3 cellular contexts compared by ENCODE assay signal in the genomic region with DNA sequence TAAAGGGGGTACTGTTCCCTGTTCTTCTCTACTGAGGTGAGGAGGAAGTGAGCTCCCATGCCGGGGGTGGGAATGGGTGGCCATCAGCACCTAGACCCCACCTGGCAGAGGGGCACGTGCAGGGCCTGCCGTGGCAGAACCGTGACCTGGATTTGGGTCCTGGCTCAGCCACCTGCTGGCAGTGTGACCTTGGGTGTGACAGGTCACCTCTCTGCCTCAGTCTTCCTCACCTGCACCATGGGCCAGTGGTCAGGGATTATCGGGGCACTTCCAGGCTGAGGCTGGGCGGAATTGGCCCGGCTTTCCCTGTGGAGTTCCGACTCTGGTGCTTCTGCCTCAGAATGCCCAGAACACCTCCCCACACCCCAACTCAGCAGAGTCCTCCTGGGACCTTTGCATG. TPM values are rescaled to one million over a fixed set of nuclear protein-coding genes. Genes with fewer than 3 reads are reported as not detected.
"Had no signal": no experiment of that assay in that cellular context is flagged by ENCODE, and none has a peak within 500 bp of the region (broad histone marks: within the 10 kb centered on the region; RNA-seq: fewer than 3 reads in every experiment).

No MANE protein-coding gene starts in this region.

RNA-seq across cellular contexts. Expression of a gene that starts 36.5 kb away (rescaled TPM):
- total RNA-seq: LHCN-M2, OCI-LY7, RPMI7951 had no signal
